In genomic region chr2:44398243-44398897, GRCh38 we compare ENCODE assay signal across 1 cellular context.
A peak's percentile ranks its signal among the peaks of the same experiment; 100 is the strongest.
TF ChIP-seq lines count a peak whose summit lies in the region.

No MANE protein-coding gene starts in this region.

TF ChIP-seq in A549, 52 proteins besides CTCF, POLR2A, EP300 and RAD21:
- TF ChIP-seq MAFK (IDR thresholded peaks at IDR 0.05; ENCODE audit: partially characterized antibody) (peak; percentile 74), RCOR1 (IDR thresholded peaks at IDR 0.05; ENCODE audit: low read depth, low read length) (no peak)
